ENCODE assay signal across 8 cellular contexts in genomic region chr3:23809840-23810341, GRCh38. TPM values are rescaled to one million over a fixed set of nuclear protein-coding genes. Genes with fewer than 3 reads are reported as not detected.
A peak's percentile ranks its signal among the peaks of the same experiment; 100 is the strongest.
DNase-seq lines count a peak whose midpoint lies in the region; ATAC-seq, FAIRE-seq and TF ChIP-seq lines count a peak whose summit lies in the region.

No MANE protein-coding gene starts in this region.

- POLR2A ChIA-PET in naive thymus-derived CD4-positive, alpha-beta T cell (lab: Charles Lee), result interaction anchor here (0.5 to 2.2 kb wide), 4 partner anchors 27 to 108 kb away, joined by 3 to 13 read pairs (median 4); partner anchors contain the start of genes NKIRAS1 and RPL15

- FAIRE-seq in urothelium cell line (lab: Jason Lieb, UNC), result no peak

- H3K27ac Mint-ChIP-seq in naive thymus-derived CD4-positive, alpha-beta T cell, result peak overlapping the region; percentile 89 to 99 (median 93)

- peak overlapping the region; percentile 89 to 100 (median 94) for H3K4me3 Mint-ChIP-seq in naive thymus-derived CD4-positive, alpha-beta T cell

- no peaks in the 10 kb centered on the region for H3K9me3 ChIP-seq in naive thymus-derived CD4-positive, alpha-beta T cell (ENCODE audit: control insufficient read depth in 2 of 3, low read length in 3 of 3)

- peaks cover 24 to 26% of the 10 kb centered on the region in 2 donors for H3K4me1 ChIP-seq in naive thymus-derived CD4-positive, alpha-beta T cell (ENCODE audit: control insufficient read depth in 2 of 2, insufficient read depth in 2 of 2, low read length in 2 of 2)

- peak overlapping the region; percentile 54 for H3K27ac ChIP-seq in cingulate gyrus (ENCODE audit: low read depth, low read length)
- H3K27ac ChIP-seq in naive thymus-derived CD4-positive, alpha-beta T cell (ENCODE audit: low read depth, low read length), result peak overlapping the region; percentile 77

- H3K4me1 Mint-ChIP-seq in naive thymus-derived CD4-positive, alpha-beta T cell, result peaks cover 49 to 73% (median 62%) of the 10 kb centered on the region in 7 donors

- CTCF ChIA-PET in naive thymus-derived CD4-positive, alpha-beta T cell (lab: Charles Lee), result no interaction called here

- H3K36me3 Mint-ChIP-seq in naive thymus-derived CD4-positive, alpha-beta T cell, result peaks cover 0 to 33% (median 7%) of the 10 kb centered on the region in 5 donors

- intact Hi-C loops in naive thymus-derived CD4-positive, alpha-beta T cell (cut with micrococcal nuclease), result loop anchor here (1.0 to 5.0 kb wide), 7 partner anchors 17 to 1982 kb away; partner anchors contain the start of genes NR1D2 (in 2 of the 2), RPL15 (in 2 of the 2), OXSM (in 1 of the 2) and TOP2B (in 1 of the 2)

- TF ChIP-seq CTCF in GM12864 (IDR thresholded peaks at IDR 0.05; ENCODE audit: low read depth, low read length, missing control alignments), result no peak

- H3K9me3 Mint-ChIP-seq in naive thymus-derived CD4-positive, alpha-beta T cell, result peaks cover 0 to 2% (median 0%) of the 10 kb centered on the region in 11 donors

- H3K36me3 ChIP-seq in naive thymus-derived CD4-positive, alpha-beta T cell (ENCODE audit: control insufficient read depth in 2 of 3, insufficient read depth in 3 of 3, low read length in 3 of 3), result peaks cover 0 to 3% (median 0%) of the 10 kb centered on the region in 3 experiments

- DNase-seq in GM12864 (ENCODE audit: low read depth) (no peak), NCI-H526 treated with DMSO at 0.1 percent for 48 hours (lab: John Stamatoyannopoulos, UW) (peak; percentile 23), cortex of kidney (lab: John Stamatoyannopoulos, UW) (no peak), MV-4-11 (lab: John Stamatoyannopoulos, UW) (no peak), urothelium cell line (ENCODE audit: low spot score) (no peak)
- peak in 4 of 9 donors; percentile 8 to 35 (median 25) for DNase-seq in naive thymus-derived CD4-positive, alpha-beta T cell

- H3K4me3 ChIP-seq in GM12864 (ENCODE audit: low read depth, low read length), result peak overlapping the region; percentile 58
- H3K4me3 ChIP-seq in naive thymus-derived CD4-positive, alpha-beta T cell (ENCODE audit: low read length), result peak overlapping the region; percentile 68

- peaks cover 0 to 6% (median 0%) of the 10 kb centered on the region in 5 donors for H3K27me3 Mint-ChIP-seq in naive thymus-derived CD4-positive, alpha-beta T cell

- no peaks in the 10 kb centered on the region for H3K27me3 ChIP-seq in naive thymus-derived CD4-positive, alpha-beta T cell (ENCODE audit: control insufficient read depth in 2 of 2, insufficient read depth in 2 of 2, low read length in 2 of 2)

- no peak for ATAC-seq in naive thymus-derived CD4-positive, alpha-beta T cell
- no peak for ATAC-seq in GM18498 (IDR thresholded peaks at IDR 0.05; ENCODE audit: unreplicated experiment)

RNA-seq across cellular contexts. Expression of gene UBE2E1, which starts 4.1 kb away (rescaled TPM):
- 10 to 100 TPM; 59.0 to 80.0 (median 69.2) TPM for total RNA-seq in naive thymus-derived CD4-positive, alpha-beta T cell
- 10 to 100 TPM in 1 of 2 donors, 1 to 10 TPM in 1; 5.2 to 22.1 TPM for polyA plus RNA-seq in naive thymus-derived CD4-positive, alpha-beta T cell
